In genomic region chr6:118934461-118935330, GRCh38 we compare ENCODE assay signal across 8 cellular contexts. TPM values are rescaled to one million over a fixed set of nuclear protein-coding genes. Genes with fewer than 3 reads are reported as not detected.
DNase-seq lines count a peak whose midpoint lies in the region; ATAC-seq lines count a peak whose summit lies in the region.

MCM9 (minus strand) TSS chr6:118935159; CDS start chr6:118931723, 3,436 bp downstream.

- H3K4me3 Mint-ChIP-seq in CD8-positive, alpha-beta memory T cell: peak within 1 kb of the TSS; percentile 86 to 97 (median 89)

- peak within 1 kb of the TSS; percentile 96 for H3K4me3 ChIP-seq in CD8-positive, alpha-beta memory T cell (ENCODE audit: low read length)

- ATAC-seq in GM19455 (IDR thresholded peaks at IDR 0.05; ENCODE audit: unreplicated experiment): peak; percentile 91

- no peaks in the 10 kb centered on the region for H3K9me3 ChIP-seq in CD8-positive, alpha-beta memory T cell (ENCODE audit: low read length)

- peaks cover 26 to 53% (median 52%) of the 10 kb centered on the region in 3 donors for H3K4me1 Mint-ChIP-seq in CD8-positive, alpha-beta memory T cell

- H3K36me3 Mint-ChIP-seq in CD8-positive, alpha-beta memory T cell: peaks cover 14 to 37% (median 28%) of the 10 kb centered on the region in 3 donors

- H3K27me3 Mint-ChIP-seq in CD8-positive, alpha-beta memory T cell: no peaks in the 10 kb centered on the region

- peak; percentile 84 to 88 (median 87) for DNase-seq in CD8-positive, alpha-beta memory T cell
- DNase-seq in HK-2 (ENCODE audit: unreplicated experiment) (peak; percentile 92), NK-92 (lab: John Stamatoyannopoulos, UW; ENCODE audit: unreplicated experiment) (peak; percentile 10), lung microvascular endothelial cell (ENCODE audit: low read depth in 2 of 2) (peak; percentile 93 to 94)
- peak; percentile 60 to 82 for DNase-seq in activated CD8-positive, alpha-beta memory T cell treated with anti-CD3 and anti-CD28 coated beads for 1 hour (ENCODE audit: extremely low read depth in 1 of 2, low read depth in 1 of 2)
- DNase-seq in effector CD8-positive, alpha-beta T cell (lab: John Stamatoyannopoulos, UW): peak; percentile 80
- peak; percentile 75 to 92 (median 76) for DNase-seq in stimulated activated CD4-positive, alpha-beta T cell treated with anti-CD3 and anti-CD28 coated beads, TNF-alpha, amount 100 ng/mL, for 48 hours (ENCODE audit: low read depth in 3 of 3)

- H3K27ac Mint-ChIP-seq in CD8-positive, alpha-beta memory T cell: peak within 1 kb of the TSS; percentile 89 to 94 (median 92)

- peak within 1 kb of the TSS; percentile 97 for H3K27ac ChIP-seq in CD8-positive, alpha-beta memory T cell (ENCODE audit: low read depth, low read length)

- peaks cover 0 to 5% (median 0%) of the 10 kb centered on the region in 5 donors for H3K9me3 Mint-ChIP-seq in CD8-positive, alpha-beta memory T cell

- peaks cover 8% of the 10 kb centered on the region for H3K36me3 ChIP-seq in CD8-positive, alpha-beta memory T cell (ENCODE audit: insufficient read depth, low read length)

- POLR2A ChIA-PET in CD8-positive, alpha-beta memory T cell (lab: Charles Lee): interaction anchor here (0.5 to 1.7 kb wide), 11 partner anchors 27 to 283 kb away, joined by 3 to 21 read pairs (median 3); partner anchors contain the start of genes ASF1A and CEP85L

- CTCF ChIA-PET in CD8-positive, alpha-beta memory T cell (lab: Charles Lee): interaction anchor here (1.4 to 2.1 kb wide), 5 partner anchors 38 to 176 kb away, joined by 4 to 5 read pairs (median 5); partner anchors contain the start of gene ASF1A

- peaks cover 18% of the 10 kb centered on the region for H3K4me1 ChIP-seq in CD8-positive, alpha-beta memory T cell (ENCODE audit: insufficient read depth, low read length)

- H3K27me3 ChIP-seq in CD8-positive, alpha-beta memory T cell (ENCODE audit: insufficient read depth, low read length, poor library complexity, severe bottlenecking): no peaks in the 10 kb centered on the region

RNA-seq across cellular contexts. Expression of gene MCM9, which starts in this region (rescaled TPM):
- 10 to 100 TPM; 21.3 to 25.2 TPM for total RNA-seq in CD8-positive, alpha-beta memory T cell
- 18.0 TPM for polyA plus RNA-seq in CD8-positive, alpha-beta memory T cell
- total RNA-seq in lung microvascular endothelial cell: 9.2 and 11.7 TPM in 2 replicates

Comparison
In these comparisons a context has a peak if more than half of its experiments do, and no peak if none do; other contexts are left out.
1. Peak in every context shown above with its lines: DNase-seq, ATAC-seq, H3K4me3 ChIP-seq and H3K27ac ChIP-seq.
2. DNase-seq: peak in every context shown above with its lines; median percentile 94 in lung microvascular endothelial cell; 92 in HK-2; 87 in CD8-positive, alpha-beta memory T cell; 80 in effector CD8-positive, alpha-beta T cell; 76 in stimulated activated CD4-positive, alpha-beta T cell treated with anti-CD3 and anti-CD28 coated beads, TNF-alpha, amount 100 ng/mL, for 48 hours; 71 in activated CD8-positive, alpha-beta memory T cell treated with anti-CD3 and anti-CD28 coated beads for 1 hour; 10 in NK-92.